ENCODE assay signal across 8 cellular contexts in genomic region chr4:147829401-147830101, GRCh38.
DNase-seq lines count a peak whose midpoint lies in the region; ATAC-seq and TF ChIP-seq lines count a peak whose summit lies in the region.
"Had no signal": no experiment of that assay in that cellular context is flagged by ENCODE, and none has a peak within 500 bp of the region (broad histone marks: within the 10 kb centered on the region; RNA-seq: fewer than 3 reads in every experiment).

No MANE protein-coding gene starts in this region.

- DNase-seq in WTC11 (ENCODE audit: low spot score): no peak
- no peak for DNase-seq in esophagus squamous epithelium (lab: John Stamatoyannopoulos, UW)
- peak; percentile 49 for DNase-seq in transverse colon
- DNase-seq in NCI-H524 (lab: John Stamatoyannopoulos, UW): no peak
- DNase-seq in dedifferentiated amniotic fluid mesenchymal stem cell (ENCODE audit: extremely low spot score): no peak
- no peak for DNase-seq in activated CD8-positive, alpha-beta T cell treated with anti-CD3 and anti-CD28 coated beads, Interleukin-2, amount 10 ng/mL, durations not matched to agents 7 days and 5 days
- DNase-seq: activated naive CD4-positive, alpha-beta T cell had no signal

- H3K27me3 Mint-ChIP-seq in WTC11 (ENCODE audit: low read depth): no peaks in the 10 kb centered on the region
- H3K27me3 Mint-ChIP-seq in activated CD8-positive, alpha-beta T cell treated with anti-CD3 and anti-CD28 coated beads, Interleukin-2, amount 10 ng/mL, durations not matched to agents 7 days and 5 days (ENCODE audit: low read depth): no peaks in the 10 kb centered on the region

- H3K27me3 ChIP-seq in esophagus squamous epithelium: no peaks in the 10 kb centered on the region
- H3K27me3 ChIP-seq in muscle layer of colon (ENCODE audit: control insufficient read depth in 1 of 2, insufficient read depth in 2 of 2, low read length in 2 of 2): no peaks in the 10 kb centered on the region
- no peaks in the 10 kb centered on the region for H3K27me3 ChIP-seq in transverse colon

- TF ChIP-seq CTCF in WTC11 (IDR thresholded peaks at IDR 0.05): no peak
- TF ChIP-seq CTCF in esophagus squamous epithelium (IDR thresholded peaks at IDR 0.05): no peak
- no peak for TF ChIP-seq CTCF in transverse colon (IDR thresholded peaks at IDR 0.05)

- POLR2A ChIA-PET in WTC11 (lab: Charles Lee): no interaction called here
- POLR2A ChIA-PET in activated CD8-positive, alpha-beta T cell treated with anti-CD3 and anti-CD28 coated beads, Interleukin-2, amount 10 ng/mL, durations not matched to agents 7 days and 5 days (lab: Charles Lee): no interaction called here

- 46 to 54% methylated on average over 7 to 9 of the region's 13 CpGs for WGBS in esophagus squamous epithelium, 2 donors
- WGBS in transverse colon (ENCODE audit: low coverage in 1 of 2), 2 donors: 67 to 71% methylated on average over 5 to 13 of the region's 13 CpGs

- H3K36me3 ChIP-seq in esophagus squamous epithelium (peaks cover 0 to 11% (median 0%) of the 10 kb centered on the region in 3 donors), muscle layer of colon (ENCODE audit: insufficient read depth, low read length) (peaks cover 7% of the 10 kb centered on the region), transverse colon (no peaks in the 10 kb centered on the region)

- intact Hi-C loops in esophagus squamous epithelium (cut with DNase I) (no loop called here), transverse colon (cut with DNase I; ENCODE audit: low total_unique reads) (no loop called here)

- H3K4me3 ChIP-seq in esophagus squamous epithelium (no peak overlapping the region), muscle layer of colon (ENCODE audit: low read depth in 1 of 2, low read length in 2 of 2) (peak overlapping the region in 1 of 2 donors; percentile 6), transverse colon (no peak overlapping the region)

- H3K4me1 Mint-ChIP-seq in WTC11: peaks cover 19% of the 10 kb centered on the region
- H3K4me1 Mint-ChIP-seq in activated CD8-positive, alpha-beta T cell treated with anti-CD3 and anti-CD28 coated beads, Interleukin-2, amount 10 ng/mL, durations not matched to agents 7 days and 5 days (ENCODE audit: low read depth): no peaks in the 10 kb centered on the region

- H3K27ac ChIP-seq in esophagus squamous epithelium (peak overlapping the region; percentile 68 to 93 (median 90)), muscle layer of colon (ENCODE audit: low read depth, low read length) (peak overlapping the region; percentile 56), transverse colon (peak overlapping the region; percentile 80 to 89 (median 82))

- H3K4me1 ChIP-seq in esophagus squamous epithelium: peaks cover 19 to 91% (median 48%) of the 10 kb centered on the region in 3 donors
- H3K4me1 ChIP-seq in muscle layer of colon (ENCODE audit: insufficient read depth, low read length): peaks cover 63% of the 10 kb centered on the region
- H3K4me1 ChIP-seq in transverse colon: peaks cover 23 to 46% (median 28%) of the 10 kb centered on the region in 4 donors

- H3K9me3 ChIP-seq in esophagus squamous epithelium (peaks cover 0 to 6% (median 0%) of the 10 kb centered on the region in 3 donors), muscle layer of colon (ENCODE audit: low read length) (no peaks in the 10 kb centered on the region), transverse colon (no peaks in the 10 kb centered on the region)

- no peak overlapping the region for H3K4me3 Mint-ChIP-seq in WTC11
- no peak overlapping the region for H3K4me3 Mint-ChIP-seq in activated CD8-positive, alpha-beta T cell treated with anti-CD3 and anti-CD28 coated beads, Interleukin-2, amount 10 ng/mL, durations not matched to agents 7 days and 5 days

- peak overlapping the region; percentile 20 for H3K9ac ChIP-seq in muscle layer of colon (ENCODE audit: low read length)

- ATAC-seq in WTC11: peak; percentile 58
- ATAC-seq in activated CD8-positive, alpha-beta T cell treated with anti-CD3 and anti-CD28 coated beads, Interleukin-2, amount 10 ng/mL, durations not matched to agents 7 days and 5 days: no peak

- in situ Hi-C loops in transverse colon (cut with MboI; ENCODE audit: low pct_ligation_motif_present in 1 of 4, low pct_unique_long_range_greater_than_20kb in 1 of 4, low sequenced_read_pairs in 3 of 4): no loop called here

- peak; percentile 91 for TF ChIP-seq EP300 in transverse colon (IDR thresholded peaks at IDR 0.05; ENCODE audit: low read depth)

- CTCF ChIA-PET in WTC11 (lab: Charles Lee): interaction anchor here (1.5 kb wide), 1 partner anchor 38 kb away, joined by 5 read pairs; no protein-coding TSS in a partner anchor
- CTCF ChIA-PET in activated CD8-positive, alpha-beta T cell treated with anti-CD3 and anti-CD28 coated beads, Interleukin-2, amount 10 ng/mL, durations not matched to agents 7 days and 5 days (lab: Charles Lee): no interaction called here

- no peak for TF ChIP-seq POLR2A in esophagus squamous epithelium (IDR thresholded peaks at IDR 0.05)
- no peak for TF ChIP-seq POLR2A in transverse colon (IDR thresholded peaks at IDR 0.05)

- H3K36me3 Mint-ChIP-seq in WTC11: no peaks in the 10 kb centered on the region
- H3K36me3 Mint-ChIP-seq in activated CD8-positive, alpha-beta T cell treated with anti-CD3 and anti-CD28 coated beads, Interleukin-2, amount 10 ng/mL, durations not matched to agents 7 days and 5 days (ENCODE audit: low read depth): no peaks in the 10 kb centered on the region

- no peak overlapping the region; the same call in 1 of the 2 replicates for H3K27ac Mint-ChIP-seq in WTC11
- H3K27ac Mint-ChIP-seq in activated CD8-positive, alpha-beta T cell treated with anti-CD3 and anti-CD28 coated beads, Interleukin-2, amount 10 ng/mL, durations not matched to agents 7 days and 5 days: no peak overlapping the region

- no peaks in the 10 kb centered on the region for H3K9me3 Mint-ChIP-seq in WTC11
- no peaks in the 10 kb centered on the region for H3K9me3 Mint-ChIP-seq in activated CD8-positive, alpha-beta T cell treated with anti-CD3 and anti-CD28 coated beads, Interleukin-2, amount 10 ng/mL, durations not matched to agents 7 days and 5 days (ENCODE audit: insufficient read depth)

TF ChIP-seq in WTC11, 78 proteins besides CTCF, POLR2A, EP300 and RAD21:
- TF ChIP-seq HMGA2 (CRISPR knock-in tag; IDR thresholded peaks at IDR 0.05) (no peak), NR1H2 (CRISPR knock-in tag; IDR thresholded peaks at IDR 0.05) (no peak), ZNF671 (CRISPR knock-in tag; IDR thresholded peaks at IDR 0.05) (no peak), GRHL2 (CRISPR knock-in tag; IDR thresholded peaks at IDR 0.05; ENCODE audit: insufficient replicate concordance, severe bottlenecking) (no peak), CDX4 (CRISPR knock-in tag; IDR thresholded peaks at IDR 0.05; ENCODE audit: borderline replicate concordance) (no peak), JAZF1 (CRISPR knock-in tag; IDR thresholded peaks at IDR 0.05) (no peak), STAT6 (CRISPR knock-in tag; conservative IDR thresholded peaks at IDR 0.05; ENCODE audit: low read depth) (no peak), ATF1 (CRISPR knock-in tag; IDR thresholded peaks at IDR 0.05) (no peak), ZBTB21 (CRISPR knock-in tag; IDR thresholded peaks at IDR 0.05; ENCODE audit: borderline replicate concordance) (no peak), FOXP4 (CRISPR knock-in tag; IDR thresholded peaks at IDR 0.05) (no peak), FOXJ3 (CRISPR knock-in tag; IDR thresholded peaks at IDR 0.05; ENCODE audit: borderline replicate concordance) (no peak)
